ENCODE assay signal across 26 cellular contexts in the genomic region with DNA sequence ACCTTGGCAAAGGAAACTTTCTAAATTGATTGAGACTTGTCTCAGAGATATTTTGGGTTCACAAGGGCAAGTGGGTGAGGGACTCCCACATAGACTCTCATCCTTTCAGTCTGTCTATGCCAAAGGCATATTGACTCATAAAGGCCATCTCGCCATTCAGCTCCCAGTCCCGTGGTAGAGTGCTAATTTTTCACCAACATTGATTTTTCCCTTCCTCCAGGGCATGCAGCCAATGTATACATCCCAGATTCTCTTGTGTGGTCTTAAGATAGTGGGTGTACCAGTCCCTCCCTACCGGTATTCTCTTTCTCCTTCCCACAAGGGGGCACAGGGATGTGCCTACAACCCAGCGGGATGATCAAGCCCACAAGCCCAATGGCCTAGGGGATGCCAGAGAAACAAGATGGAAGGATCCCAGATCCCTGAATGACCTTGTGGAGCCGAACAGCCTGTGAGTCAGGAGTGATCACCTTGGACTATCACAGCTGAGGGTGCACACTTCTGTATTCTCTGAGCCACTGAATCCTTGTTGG. TPM values are rescaled to one million over a fixed set of nuclear protein-coding genes. Genes with fewer than 3 reads are reported as not detected.
"Had no signal": no experiment of that assay in that cellular context is flagged by ENCODE, and none has a peak within 500 bp of the region (broad histone marks: within the 10 kb centered on the region; RNA-seq: fewer than 3 reads in every experiment).

No MANE protein-coding gene starts in this region.

- FAIRE-seq: endothelial cell of umbilical vein, islet of Langerhans, small intestine, urothelium cell line had no signal

- H3K36me3 ChIP-seq: colonic mucosa, esophagus muscularis mucosa, heart right ventricle, lower lobe of right lung, neutrophil, right lobe of liver, thoracic aorta, tibial nerve, upper lobe of left lung had no signal

- DNase-seq: colonic mucosa; effector CD8-positive, alpha-beta T cell; foreskin keratinocyte; glutamatergic neuron; heart right ventricle; hippocampal formation; kidney glomerular epithelial cell; left colon; left ventricle myocardium superior; lower lobe of right lung; naive B cell; right lobe of liver; small intestine; stimulated activated CD4-positive, alpha-beta T cell treated with anti-CD3 and anti-CD28 coated beads, Interleukin-15, amount 100 ng/mL, for 24 hours; stimulated activated CD4-positive, alpha-beta T cell treated with anti-CD3 and anti-CD28 coated beads, Interleukin-2, amount 100 ng/mL, for 48 hours; stimulated activated naive B cell treated with anti-CD40 and anti-IgM and Interleukin-4, amounts not matched to agents 10 μg/mL and 1 μg/mL and 100 μg/mL, for 72 hours; upper lobe of left lung had no signal

- H3K4me3 ChIP-seq: colonic mucosa, esophagus muscularis mucosa, heart right ventricle, lower lobe of right lung, right lobe of liver, thoracic aorta, tibial nerve, upper lobe of left lung had no signal

- H3K27ac ChIP-seq: colonic mucosa, esophagus muscularis mucosa, foreskin keratinocyte, heart right ventricle, lower lobe of right lung, neutrophil, parathyroid adenoma, right lobe of liver, thoracic aorta, tibial nerve, upper lobe of left lung had no signal

- ATAC-seq: foreskin keratinocyte; left colon; left ventricle myocardium superior; lower lobe of right lung; natural killer cell treated with Interleukin-12 subunit alpha and Interleukin-12 subunit beta and Interleukin-15 and Interleukin-18, amount 100 ng/mL, for 72 hours; right lobe of liver; stimulated activated naive B cell treated with anti-CD40 and anti-IgM and Interleukin-4, amounts not matched to agents 10 μg/mL and 1 μg/mL and 100 μg/mL, for 72 hours had no signal

- H3K4me1 ChIP-seq: colonic mucosa, foreskin keratinocyte, parathyroid adenoma, right lobe of liver, upper lobe of left lung had no signal

- H3K9ac ChIP-seq: parathyroid adenoma had no signal

- H2AFZ ChIP-seq: parathyroid adenoma had no signal

- H3K27me3 ChIP-seq: colonic mucosa, esophagus muscularis mucosa, right lobe of liver, tibial nerve, upper lobe of left lung had no signal

- H3K9me3 ChIP-seq: colonic mucosa, esophagus muscularis mucosa, heart right ventricle, lower lobe of right lung, neutrophil, right lobe of liver, thoracic aorta, tibial nerve, upper lobe of left lung had no signal

- H3K79me2 ChIP-seq: parathyroid adenoma had no signal

RNA-seq across cellular contexts. Expression of gene C11orf96, which starts 8.0 kb away (rescaled TPM):
- total RNA-seq: foreskin keratinocyte had no signal
- polyA plus RNA-seq: foreskin keratinocyte had no signal
